ENCODE assay signal across 12 cellular contexts in the genomic region with DNA sequence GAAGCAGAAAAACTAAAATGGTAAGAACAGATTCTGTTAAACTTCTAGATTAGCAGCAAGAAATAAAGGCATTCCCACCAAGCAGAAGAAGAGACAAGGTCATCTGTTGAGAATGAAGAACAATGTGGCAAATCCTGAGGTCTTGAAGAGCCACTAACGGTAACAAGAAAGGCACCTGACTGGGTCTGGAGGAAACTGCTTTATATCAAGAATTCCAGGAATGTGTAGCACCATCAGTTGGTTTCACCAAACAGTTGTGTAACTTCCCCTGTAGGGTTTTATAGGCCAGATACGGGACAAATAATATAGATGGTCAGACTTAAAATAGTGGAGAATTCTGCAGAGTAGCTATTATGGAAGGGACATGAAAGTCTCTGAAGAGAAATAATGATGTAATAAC. TPM values are rescaled to one million over a fixed set of nuclear protein-coding genes. Genes with fewer than 3 reads are reported as not detected.
A peak's percentile ranks its signal among the peaks of the same experiment; 100 is the strongest.
DNase-seq lines count a peak whose midpoint lies in the region; ATAC-seq, FAIRE-seq and TF ChIP-seq lines count a peak whose summit lies in the region.
"Had no signal": no experiment of that assay in that cellular context is flagged by ENCODE, and none has a peak within 500 bp of the region (broad histone marks: within the 10 kb centered on the region; RNA-seq: fewer than 3 reads in every experiment).

No MANE protein-coding gene starts in this region.

- FAIRE-seq in H1 (lab: Jason Lieb, UNC) (peak; percentile 28), GM19239 (lab: Jason Lieb, UNC) (no peak)
- FAIRE-seq: islet of Langerhans, K562 had no signal

- H3K4ac ChIP-seq in H1 (replicated peaks; ENCODE audit: insufficient read length, low read depth, low read length) (no peak overlapping the region), mesendoderm (ENCODE audit: low read depth, low read length) (no peak overlapping the region)

- H3K4me1 ChIP-seq in Caco-2: peaks cover 26% of the 10 kb centered on the region
- H3K4me1 ChIP-seq in H1 (replicated peaks in 1 of 4; ENCODE audit: control insufficient read depth in 3 of 4, insufficient read depth in 4 of 4, low read length in 3 of 4): peaks cover 0 to 20% (median 9%) of the 10 kb centered on the region in 4 experiments; a peak in 4 of 7 replicates
- no peaks in the 10 kb centered on the region for H3K4me1 ChIP-seq in mesendoderm (ENCODE audit: control insufficient read depth, low read depth, low read length)
- H3K4me1 ChIP-seq: psoas muscle had no signal

- TF ChIP-seq EP300 in H1 (IDR thresholded peaks at IDR 0.05; ENCODE audit: borderline replicate concordance in 1 of 2, low read depth in 2 of 2, low read length in 2 of 2): 0 out of 3 replicates have a peak, but pooled peaks of 1 of the 2 experiments have one; percentile 35

- TF ChIP-seq CTCF in Caco-2 (IDR thresholded peaks at IDR 0.05; ENCODE audit: insufficient read depth in 1 of 2, low read depth in 1 of 2, low read length in 1 of 2, severe bottlenecking in 1 of 2, unreplicated experiment in 1 of 2): no peak
- TF ChIP-seq CTCF in H1 (IDR thresholded peaks at IDR 0.05; ENCODE audit: control extremely low read depth in 1 of 3, insufficient read depth in 1 of 3, low read depth in 1 of 3, low read length in 3 of 3): no peak

- H3K4me2 ChIP-seq in H1 (ENCODE audit: insufficient read depth in 1 of 2, low read depth in 2 of 2, low read length in 2 of 2): peak overlapping the region; percentile 18 to 20; a peak in 3 of 4 replicates
- H3K4me2 ChIP-seq in mesendoderm (ENCODE audit: low read length): no peak overlapping the region

- H3K4me1 Mint-ChIP-seq in Caco-2 (ENCODE audit: low read depth, unreplicated experiment): peaks cover 18% of the 10 kb centered on the region

- H3K4me3 Mint-ChIP-seq in Caco-2 (ENCODE audit: unreplicated experiment): no peak overlapping the region
- H3K4me3 Mint-ChIP-seq: CD8-positive, alpha-beta T cell had no signal

- H3K56ac ChIP-seq in H1 (replicated peaks; ENCODE audit: insufficient read length, low read depth, low read length): no peak overlapping the region
- no peak overlapping the region for H3K56ac ChIP-seq in mesendoderm (ENCODE audit: low read length)

- H3K27ac ChIP-seq in H1 (ENCODE audit: low read depth, low read length): no peak overlapping the region
- H3K27ac ChIP-seq in mesendoderm (ENCODE audit: low read depth, low read length): no peak overlapping the region
- H3K27ac ChIP-seq: psoas muscle had no signal

- H2AK5ac ChIP-seq in H1 (ENCODE audit: low read depth, low read length) (no peak overlapping the region), mesendoderm (ENCODE audit: low read length) (no peak overlapping the region)

- no peaks in the 10 kb centered on the region for H3K23me2 ChIP-seq in H1 (ENCODE audit: low read depth, low read length)

- DNase-seq in Caco-2: peak in 1 of 2 experiments; percentile 14
- DNase-seq in MV-4-11 (lab: John Stamatoyannopoulos, UW): peak; percentile 16
- DNase-seq in H1 (ENCODE audit: low read depth in 1 of 2, low spot score in 2 of 2): no peak
- DNase-seq in mesendoderm: peak; percentile 81
- no peak for DNase-seq in HuH-7 (ENCODE audit: low spot score)
- no peak for DNase-seq in left colon
- DNase-seq in GM19239 (ENCODE audit: insufficient read length, low spot score): no peak
- DNase-seq: CD8-positive, alpha-beta T cell; psoas muscle had no signal

- H4K5ac ChIP-seq in H1 (ENCODE audit: insufficient read length, low read depth, low read length) (no peak overlapping the region), mesendoderm (ENCODE audit: low read length) (no peak overlapping the region)

- no peak overlapping the region for H4K8ac ChIP-seq in H1 (ENCODE audit: extremely low read depth, insufficient read depth, low read length)
- no peak overlapping the region for H4K8ac ChIP-seq in mesendoderm (ENCODE audit: low read depth, low read length)

- H3K79me1 ChIP-seq in H1 (ENCODE audit: low read depth, low read length): no peaks in the 10 kb centered on the region
- no peaks in the 10 kb centered on the region for H3K79me1 ChIP-seq in mesendoderm (ENCODE audit: low read length)

- no peaks in the 10 kb centered on the region; a peak in 1 of 4 replicates for H3K79me2 ChIP-seq in H1 (ENCODE audit: control insufficient read depth in 1 of 2, insufficient read depth in 2 of 2, low read length in 2 of 2)
- H3K79me2 ChIP-seq in mesendoderm (ENCODE audit: control insufficient read depth, insufficient read depth, low read length): no peaks in the 10 kb centered on the region

- ATAC-seq in left colon: no peak
- ATAC-seq in HG03025 (IDR thresholded peaks at IDR 0.05; ENCODE audit: low FRiP score, unreplicated experiment): no peak
- ATAC-seq: CD8-positive, alpha-beta T cell; K562; psoas muscle had no signal

- H3K27me3 ChIP-seq in Caco-2 (replicated peaks; ENCODE audit: control insufficient read depth, insufficient read depth, low read length): no peaks in the 10 kb centered on the region
- H3K27me3 ChIP-seq in H1 (replicated peaks in 1 of 4; ENCODE audit: control insufficient read depth in 3 of 4, extremely low read depth in 1 of 4, insufficient read depth in 3 of 4, low read length in 3 of 4): no peaks in the 10 kb centered on the region
- no peaks in the 10 kb centered on the region for H3K27me3 ChIP-seq in mesendoderm (ENCODE audit: insufficient read depth, low read length, poor library complexity)

- no peaks in the 10 kb centered on the region for H3K27me3 Mint-ChIP-seq in Caco-2 (ENCODE audit: insufficient read depth, unreplicated experiment)

- H3K18ac ChIP-seq in H1 (ENCODE audit: extremely low read depth, low read length) (no peak overlapping the region), mesendoderm (ENCODE audit: low read length) (no peak overlapping the region)

- H4K20me1 ChIP-seq in H1 (replicated peaks in 1 of 2; ENCODE audit: control insufficient read depth in 1 of 2, insufficient read depth in 2 of 2, low read length in 2 of 2): peaks cover 0 to 2% of the 10 kb centered on the region in 2 experiments

- CTCF ChIA-PET in Caco-2 (lab: Charles Lee): no interaction called here
- CTCF ChIA-PET in H1 (lab: Charles Lee; ENCODE audit: partially characterized antibody): no interaction called here

- no peak overlapping the region for H2BK20ac ChIP-seq in H1 (ENCODE audit: low read length)

- H3K9me3 ChIP-seq in Caco-2 (no peaks in the 10 kb centered on the region), H1 (ENCODE audit: insufficient read depth in 2 of 2, low read depth in 1 of 2, low read length in 1 of 2) (no peaks in the 10 kb centered on the region)
- H3K9me3 ChIP-seq: psoas muscle had no signal

- peak overlapping the region; percentile 10 for H3K27ac Mint-ChIP-seq in Caco-2 (ENCODE audit: unreplicated experiment)

- H2AFZ ChIP-seq in H1 (ENCODE audit: low read length): no peak overlapping the region

- no peak for TF ChIP-seq RAD21 in H1 (IDR thresholded peaks at IDR 0.05 in 1 of 2, conservative IDR thresholded peaks at IDR 0.05 in 1 of 2; ENCODE audit: low read depth in 2 of 2, low read length in 2 of 2)

- H4K91ac ChIP-seq in H1 (replicated peaks; ENCODE audit: insufficient read length, low read length): no peak overlapping the region

- intact Hi-C loops in Caco-2 (cut with micrococcal nuclease; ENCODE audit: unreplicated experiment) (no loop called here), left colon (cut with DNase I, micrococcal nuclease) (no loop called here)

- H3K4me3 ChIP-seq in Caco-2 (ENCODE audit: low read depth, low read length) (no peak overlapping the region), H1 (ENCODE audit: extremely low read depth in 1 of 4, insufficient read depth in 2 of 4, low read depth in 3 of 4, low read length in 4 of 4) (peak overlapping the region in 1 of 4 experiments; percentile 17; a peak in 1 of 8 replicates), mesendoderm (ENCODE audit: low read length) (no peak overlapping the region)
- H3K4me3 ChIP-seq: K562, psoas muscle had no signal

- H3K36me3 ChIP-seq in Caco-2 (ENCODE audit: control insufficient read depth, insufficient read depth, low read length) (no peaks in the 10 kb centered on the region), H1 (ENCODE audit: control insufficient read depth in 2 of 4, insufficient read depth in 4 of 4, low read length in 3 of 4) (peaks cover 0 to 2% (median 0%) of the 10 kb centered on the region in 4 experiments; a peak in 1 of 8 replicates), mesendoderm (ENCODE audit: control insufficient read depth, insufficient read depth, low read length) (no peaks in the 10 kb centered on the region)

- H2BK15ac ChIP-seq in H1 (ENCODE audit: low read length) (no peak overlapping the region), mesendoderm (replicated peaks; ENCODE audit: low read depth) (no peak overlapping the region)

- TF ChIP-seq POLR2A in H1 (IDR thresholded peaks at IDR 0.05; ENCODE audit: control extremely low read depth in 1 of 2, low read depth in 2 of 2, low read length in 2 of 2): no peak

- no peak overlapping the region for H2BK12ac ChIP-seq in H1 (ENCODE audit: low read depth, low read length)

- H2BK120ac ChIP-seq in H1 (replicated peaks; ENCODE audit: low read depth, low read length) (no peak overlapping the region), mesendoderm (ENCODE audit: low read depth, low read length) (no peak overlapping the region)

- no peak overlapping the region for H3K23ac ChIP-seq in H1 (ENCODE audit: insufficient read length)
- no peak overlapping the region for H3K23ac ChIP-seq in mesendoderm (ENCODE audit: low read length)

- H2BK5ac ChIP-seq in H1 (ENCODE audit: low read depth, low read length): no peak overlapping the region
- H2BK5ac ChIP-seq in mesendoderm (ENCODE audit: low read length): no peak overlapping the region

- H3K36me3 Mint-ChIP-seq in Caco-2 (ENCODE audit: insufficient read depth, unreplicated experiment): no peaks in the 10 kb centered on the region

- WGBS in H1 (ENCODE audit: extremely low coverage in 1 of 2, insufficient coverage in 1 of 2, insufficient read length in 1 of 2, insufficient replicate concordance in 2 of 2, low coverage in 1 of 2, low lambda C conversion rate in 2 of 2, missing lambda C conversion rate in 1 of 2), 2 experiments: 45% methylated on average over 2 of the region's 2 CpGs; no CpG with 5 or more reads in 1 of the 2 experiments
- WGBS in mesendoderm (ENCODE audit: extremely low coverage, insufficient coverage, low lambda C conversion rate): no CpG with 5 or more reads among the region's 2 CpGs

- H3K14ac ChIP-seq in H1 (ENCODE audit: insufficient read length): no peak overlapping the region

- H3K9ac ChIP-seq in H1 (replicated peaks in 1 of 4; ENCODE audit: extremely low read depth in 1 of 4, low read depth in 3 of 4, low read length in 3 of 4) (no peak overlapping the region), mesendoderm (ENCODE audit: low read length) (no peak overlapping the region)

- POLR2A ChIA-PET in Caco-2 (lab: Charles Lee) (no interaction called here), H1 (lab: Charles Lee; ENCODE audit: partially characterized antibody) (no interaction called here)

- no peaks in the 10 kb centered on the region for H3K9me3 Mint-ChIP-seq in Caco-2 (ENCODE audit: unreplicated experiment)
- H3K9me3 Mint-ChIP-seq: CD8-positive, alpha-beta T cell had no signal

- no TSS peak for BruUV-seq in Caco-2 (replicated peaks; lab: Mats Ljungman, UMichigan)

RNA-seq across cellular contexts. Expression of a gene that starts 57.3 kb away (rescaled TPM):
- 39.9 and 42.9 TPM in 2 replicates for total RNA-seq in Caco-2 (2022)
- total RNA-seq in H1 (2021; fragmentation: NEBNext Ultra II Directional; extraction: Animal tissue kit (Norgen Biotek cat#: 25700)): 35.1 and 37.3 TPM in 2 replicates
- polyA plus RNA-seq in H1 (2011; rRNA removed): 5.6 and 7.7 TPM in 2 replicates
- polyA plus RNA-seq in H1 (2011; cell fraction: cytosol; rRNA removed): 10.5 TPM
- polyA plus RNA-seq in H1 (2011; cell fraction: nucleus; rRNA removed): 7.2 TPM
- polyA plus RNA-seq in H1 (2012, experiment 1 of 2): 7.3 to 17.6 TPM (median 11.4 TPM) in 4 replicates
- 0.59 TPM for polyA plus RNA-seq in H1 (2012, experiment 2 of 2)
- 18.2 TPM for polyA plus RNA-seq in H1 (2013, experiment 1 of 2)
- 16.6 TPM for polyA plus RNA-seq in H1 (2013, experiment 2 of 2)
- polyA minus RNA-seq in H1 (2011; rRNA and poly(A)+ RNA removed): 30.3 and 42.8 TPM in 2 replicates
- 31.2 TPM for polyA minus RNA-seq in H1 (2011; cell fraction: cytosol; rRNA and poly(A)+ RNA removed)
- polyA minus RNA-seq in H1 (2011; cell fraction: nucleus; rRNA and poly(A)+ RNA removed): 53.4 TPM
- polyA plus RNA-seq in mesendoderm (2013, experiment 1 of 2): 16.9 TPM
- 16.7 TPM for polyA plus RNA-seq in mesendoderm (2013, experiment 2 of 2)
- total RNA-seq in left colon: 10 to 100 TPM; 63.5 to 67.9 TPM

Comparison
In these comparisons a context has a peak if more than half of its experiments do, and no peak if none do; other contexts are left out.
1. DNase-seq: peak in MV-4-11 (single experiment) and mesendoderm (single experiment); none in H1 (0 of 2), HuH-7 (single experiment), left colon (0 of 2) and GM19239 (single experiment).